18 cellular contexts compared by ENCODE assay signal in genomic region chr1:54809496-54810074, GRCh38. TPM values are rescaled to one million over a fixed set of nuclear protein-coding genes. Genes with fewer than 3 reads are reported as not detected.
A peak's percentile ranks its signal among the peaks of the same experiment; 100 is the strongest.
DNase-seq lines count a peak whose midpoint lies in the region; ATAC-seq and TF ChIP-seq lines count a peak whose summit lies in the region.
"Had no signal": no experiment of that assay in that cellular context is flagged by ENCODE, and none has a peak within 500 bp of the region (broad histone marks: within the 10 kb centered on the region; RNA-seq: fewer than 3 reads in every experiment).

No MANE protein-coding gene starts in this region.

- no peak for ATAC-seq in activated CD8-positive, alpha-beta T cell treated with anti-CD3 and anti-CD28 coated beads, Interleukin-2, amount 10 ng/mL, durations not matched to agents 7 days and 5 days
- ATAC-seq in activated CD8-positive, alpha-beta T cell treated with anti-CD3 and anti-CD28 coated beads for 36 hours: no peak
- no peak for ATAC-seq in effector memory CD8-positive, alpha-beta T cell (replicated peaks)
- ATAC-seq in natural killer cell: no peak

- no peak overlapping the region for H3K4me3 Mint-ChIP-seq in activated CD8-positive, alpha-beta T cell treated with anti-CD3 and anti-CD28 coated beads, Interleukin-2, amount 10 ng/mL, durations not matched to agents 7 days and 5 days
- no peak overlapping the region for H3K4me3 Mint-ChIP-seq in activated CD8-positive, alpha-beta T cell treated with anti-CD3 and anti-CD28 coated beads for 36 hours
- peak overlapping the region in 1 of 2 donors; percentile 40 for H3K4me3 Mint-ChIP-seq in effector memory CD8-positive, alpha-beta T cell
- H3K4me3 Mint-ChIP-seq in natural killer cell: peak overlapping the region; percentile 40
- H3K4me3 Mint-ChIP-seq: IgD-negative memory B cell, nephron had no signal

- H3K9me3 Mint-ChIP-seq in activated CD8-positive, alpha-beta T cell treated with anti-CD3 and anti-CD28 coated beads, Interleukin-2, amount 10 ng/mL, durations not matched to agents 7 days and 5 days (ENCODE audit: insufficient read depth): no peaks in the 10 kb centered on the region
- no peaks in the 10 kb centered on the region for H3K9me3 Mint-ChIP-seq in activated CD8-positive, alpha-beta T cell treated with anti-CD3 and anti-CD28 coated beads for 36 hours
- no peaks in the 10 kb centered on the region for H3K9me3 Mint-ChIP-seq in effector memory CD8-positive, alpha-beta T cell
- no peaks in the 10 kb centered on the region for H3K9me3 Mint-ChIP-seq in natural killer cell
- H3K9me3 Mint-ChIP-seq: activated naive CD4-positive, alpha-beta T cell treated with anti-CD3 and anti-CD28 coated beads, Interleukin-2, amount 50 U/mL, for 72 hours; CD8-positive, alpha-beta memory T cell; IgD-negative memory B cell; nephron had no signal

- intact Hi-C loops in activated CD8-positive, alpha-beta T cell treated with anti-CD3 and anti-CD28 coated beads for 36 hours (cut with micrococcal nuclease): loop anchor here (2.0 kb wide), 1 partner anchor 137 kb away; no protein-coding TSS in a partner anchor
- intact Hi-C loops in natural killer cell (cut with micrococcal nuclease): loop anchor here (1.0 to 5.0 kb wide), 6 partner anchors 41 to 402 kb away; partner anchors contain the start of gene SSBP3

- in situ Hi-C loops in GM13976 (cut with MboI; ENCODE audit: low sequenced_read_pairs, unreplicated experiment): no loop called here

- no peak for TF ChIP-seq CTCF in activated CD8-positive, alpha-beta T cell treated with anti-CD3 and anti-CD28 coated beads for 36 hours (IDR thresholded peaks at IDR 0.05)
- no peak for TF ChIP-seq CTCF in natural killer cell (IDR thresholded peaks at IDR 0.05)
- no peak for TF ChIP-seq CTCF in GM13976 (IDR thresholded peaks at IDR 0.05; ENCODE audit: borderline replicate concordance, control extremely low read depth, extremely low read depth, insufficient read depth, missing control alignments)

- no peaks in the 10 kb centered on the region for H3K36me3 Mint-ChIP-seq in activated CD8-positive, alpha-beta T cell treated with anti-CD3 and anti-CD28 coated beads, Interleukin-2, amount 10 ng/mL, durations not matched to agents 7 days and 5 days (ENCODE audit: low read depth)
- H3K36me3 Mint-ChIP-seq in activated CD8-positive, alpha-beta T cell treated with anti-CD3 and anti-CD28 coated beads for 36 hours (ENCODE audit: low read depth): no peaks in the 10 kb centered on the region
- H3K36me3 Mint-ChIP-seq in effector memory CD8-positive, alpha-beta T cell (ENCODE audit: insufficient read depth): no peaks in the 10 kb centered on the region
- H3K36me3 Mint-ChIP-seq in natural killer cell: no peaks in the 10 kb centered on the region
- H3K36me3 Mint-ChIP-seq: activated naive CD4-positive, alpha-beta T cell treated with anti-CD3 and anti-CD28 coated beads, Interleukin-2, amount 50 U/mL, for 72 hours; CD8-positive, alpha-beta memory T cell; IgD-negative memory B cell had no signal

- POLR2A ChIA-PET in activated CD8-positive, alpha-beta T cell treated with anti-CD3 and anti-CD28 coated beads, Interleukin-2, amount 10 ng/mL, durations not matched to agents 7 days and 5 days (lab: Charles Lee): interaction anchor here (0.6 kb wide), 1 partner anchor 119 kb away, joined by 3 read pairs; no protein-coding TSS in a partner anchor
- POLR2A ChIA-PET in activated CD8-positive, alpha-beta T cell treated with anti-CD3 and anti-CD28 coated beads for 36 hours (lab: Charles Lee): interaction anchor here (1.1 kb wide), 1 partner anchor 9 kb away, joined by 3 read pairs; the partner anchor contains the start of gene TTC22

- CTCF ChIA-PET in activated CD8-positive, alpha-beta T cell treated with anti-CD3 and anti-CD28 coated beads, Interleukin-2, amount 10 ng/mL, durations not matched to agents 7 days and 5 days (lab: Charles Lee): interaction anchor here (0.6 to 2.1 kb wide), 12 partner anchors 8 to 748 kb away, joined by 3 to 14 read pairs (median 4); partner anchors contain the start of gene TTC22
- CTCF ChIA-PET in activated CD8-positive, alpha-beta T cell treated with anti-CD3 and anti-CD28 coated beads for 36 hours (lab: Charles Lee): interaction anchor here (0.7 to 1.9 kb wide), 15 partner anchors 9 to 320 kb away, joined by 3 to 25 read pairs (median 5); partner anchors contain the start of gene TTC22

- H3K27ac Mint-ChIP-seq in activated CD8-positive, alpha-beta T cell treated with anti-CD3 and anti-CD28 coated beads, Interleukin-2, amount 10 ng/mL, durations not matched to agents 7 days and 5 days: no peak overlapping the region
- no peak overlapping the region for H3K27ac Mint-ChIP-seq in activated CD8-positive, alpha-beta T cell treated with anti-CD3 and anti-CD28 coated beads for 36 hours
- H3K27ac Mint-ChIP-seq in effector memory CD8-positive, alpha-beta T cell: peak overlapping the region; percentile 13 to 30
- H3K27ac Mint-ChIP-seq in natural killer cell: peak overlapping the region; percentile 94 to 95
- H3K27ac Mint-ChIP-seq: activated naive CD4-positive, alpha-beta T cell treated with anti-CD3 and anti-CD28 coated beads, Interleukin-2, amount 50 U/mL, for 72 hours; IgD-negative memory B cell; nephron had no signal

- DNase-seq in activated CD8-positive, alpha-beta T cell treated with anti-CD3 and anti-CD28 coated beads, Interleukin-2, amount 10 ng/mL, durations not matched to agents 7 days and 5 days: peak; percentile 18
- no peak for DNase-seq in activated CD8-positive, alpha-beta T cell treated with anti-CD3 and anti-CD28 coated beads for 36 hours
- DNase-seq in effector memory CD8-positive, alpha-beta T cell: no peak
- DNase-seq in natural killer cell (no peak), ureter (ENCODE audit: low spot score) (peak; percentile 27), GM13976 (ENCODE audit: low spot score) (no peak), NCI-H1092 treated with DMSO at 0.1 percent for 48 hours (lab: John Stamatoyannopoulos, UW) (no peak), NCI-H2029 (lab: John Stamatoyannopoulos, UW) (no peak)
- DNase-seq: gastrocnemius medialis, spleen, upper lobe of right lung had no signal

- H3K27me3 Mint-ChIP-seq in activated CD8-positive, alpha-beta T cell treated with anti-CD3 and anti-CD28 coated beads, Interleukin-2, amount 10 ng/mL, durations not matched to agents 7 days and 5 days (ENCODE audit: low read depth): peaks cover 2% of the 10 kb centered on the region
- H3K27me3 Mint-ChIP-seq in activated CD8-positive, alpha-beta T cell treated with anti-CD3 and anti-CD28 coated beads for 36 hours: no peaks in the 10 kb centered on the region
- no peaks in the 10 kb centered on the region for H3K27me3 Mint-ChIP-seq in effector memory CD8-positive, alpha-beta T cell
- H3K27me3 Mint-ChIP-seq in natural killer cell (ENCODE audit: low read depth in 2 of 2): no peaks in the 10 kb centered on the region
- H3K27me3 Mint-ChIP-seq: CD8-positive, alpha-beta memory T cell had no signal

- H3K4me1 Mint-ChIP-seq in activated CD8-positive, alpha-beta T cell treated with anti-CD3 and anti-CD28 coated beads, Interleukin-2, amount 10 ng/mL, durations not matched to agents 7 days and 5 days (ENCODE audit: low read depth): peaks cover 72% of the 10 kb centered on the region
- H3K4me1 Mint-ChIP-seq in activated CD8-positive, alpha-beta T cell treated with anti-CD3 and anti-CD28 coated beads for 36 hours (ENCODE audit: low read depth): peaks cover 8% of the 10 kb centered on the region
- H3K4me1 Mint-ChIP-seq in effector memory CD8-positive, alpha-beta T cell (ENCODE audit: low read depth in 2 of 2): peaks cover 46 to 62% of the 10 kb centered on the region in 2 donors
- peaks cover 62 to 71% of the 10 kb centered on the region in 2 donors for H3K4me1 Mint-ChIP-seq in natural killer cell

RNA-seq across cellular contexts. Expression of gene TTC22, which starts 8.5 kb away (rescaled TPM):
- 1 to 10 TPM; 5.0 to 6.5 TPM for total RNA-seq in activated CD8-positive, alpha-beta T cell treated with anti-CD3 and anti-CD28 coated beads, Interleukin-2, amount 10 ng/mL, durations not matched to agents 7 days and 5 days
- 1 to 10 TPM; 3.3 to 3.5 TPM for total RNA-seq in activated CD8-positive, alpha-beta T cell treated with anti-CD3 and anti-CD28 coated beads for 36 hours
- 10 to 100 TPM; 17.8 to 30.8 (median 26.5) TPM for total RNA-seq in natural killer cell
- total RNA-seq in ureter: 14.9 TPM
- total RNA-seq: A172, H4, osteoblast had no signal

RNA-seq across cellular contexts. Expression of gene PARS2, which starts 45.3 kb away (rescaled TPM):
- 1 to 10 TPM; 4.2 TPM for total RNA-seq in activated CD8-positive, alpha-beta T cell treated with anti-CD3 and anti-CD28 coated beads, Interleukin-2, amount 10 ng/mL, durations not matched to agents 7 days and 5 days
- 1 to 10 TPM; 6.0 to 6.7 TPM for total RNA-seq in activated CD8-positive, alpha-beta T cell treated with anti-CD3 and anti-CD28 coated beads for 36 hours
- 1 to 10 TPM in 1 of 3 donors, under 1 TPM in 2; 0.95 to 1.4 (median 0.96) TPM for total RNA-seq in natural killer cell
- 6.2 TPM for total RNA-seq in ureter

Comparison
In these comparisons a context has a peak if more than half of its experiments do, and no peak if none do; other contexts are left out.
1. DNase-seq: peak in activated CD8-positive, alpha-beta T cell treated with anti-CD3 and anti-CD28 coated beads, Interleukin-2, amount 10 ng/mL, durations not matched to agents 7 days and 5 days (single experiment) and ureter (single experiment); none in activated CD8-positive, alpha-beta T cell treated with anti-CD3 and anti-CD28 coated beads for 36 hours (single experiment), effector memory CD8-positive, alpha-beta T cell (0 of 3), natural killer cell (single experiment), GM13976 (single experiment), NCI-H1092 treated with DMSO at 0.1 percent for 48 hours (single experiment) and NCI-H2029 (single experiment).
2. H3K27ac Mint-ChIP-seq: peak in effector memory CD8-positive, alpha-beta T cell (2 of 2) and natural killer cell (2 of 2); none in activated CD8-positive, alpha-beta T cell treated with anti-CD3 and anti-CD28 coated beads, Interleukin-2, amount 10 ng/mL, durations not matched to agents 7 days and 5 days (single experiment) and activated CD8-positive, alpha-beta T cell treated with anti-CD3 and anti-CD28 coated beads for 36 hours (single experiment).